ENCODE assay signal across 23 cellular contexts in the genomic region with DNA sequence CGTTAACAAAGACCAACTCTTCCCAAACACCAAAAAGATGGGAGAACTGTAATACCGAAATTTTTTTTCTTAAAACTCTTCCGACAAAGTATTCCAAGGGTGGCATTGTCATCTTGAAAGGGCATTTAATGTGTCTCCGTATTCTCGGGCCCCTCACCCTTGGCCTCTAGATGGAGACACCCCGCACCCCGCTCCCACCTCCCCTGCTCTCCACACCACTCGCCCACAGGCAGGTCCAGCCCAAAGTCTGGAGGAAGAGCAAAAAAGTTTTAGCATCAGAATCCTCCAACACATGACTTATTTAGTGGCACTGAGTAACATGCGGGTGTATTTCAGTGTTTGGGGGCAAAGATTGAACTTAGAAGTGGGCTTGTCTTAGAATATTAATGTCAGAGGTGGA. TPM values are rescaled to one million over a fixed set of nuclear protein-coding genes. Genes with fewer than 3 reads are reported as not detected.
DNase-seq lines count a peak whose midpoint lies in the region; ATAC-seq lines count a peak whose summit lies in the region.
"Had no signal": no experiment of that assay in that cellular context is flagged by ENCODE, and none has a peak within 500 bp of the region (broad histone marks: within the 10 kb centered on the region; RNA-seq: fewer than 3 reads in every experiment).

No MANE protein-coding gene starts in this region.

- intact Hi-C loops in cardiac septum (cut with DNase I): loop anchor here (5.0 kb wide), 1 partner anchor 662 kb away; no protein-coding TSS in a partner anchor
- intact Hi-C loops in right cardiac atrium (cut with DNase I): loop anchor here in 1 of 4 donors (5.0 to 10.0 kb wide), 3 partner anchors 207 to 740 kb away; no protein-coding TSS in a partner anchor

- DNase-seq in cardiac septum (ENCODE audit: low spot score) (peak; percentile 47), right cardiac atrium (no peak), H7 (peak; percentile 73), ecto neural progenitor cell (ENCODE audit: low spot score) (peak; percentile 35), NCI-H1930 (lab: John Stamatoyannopoulos, UW) (no peak), SJCRH30 (no peak), HK-2 (ENCODE audit: unreplicated experiment) (no peak)
- DNase-seq: 8988T; ACHN; AML-193; BE2C; CD4-positive, alpha-beta T cell; CD8-positive, alpha-beta memory T cell; DMS 273 treated with DMSO at 0.1 percent for 48 hours; DMS79; EL; GDM1; GM23248 had no signal

- H3K27me3 ChIP-seq in right cardiac atrium (ENCODE audit: control insufficient read depth, insufficient read depth) (no peaks in the 10 kb centered on the region), H7 (ENCODE audit: control insufficient read depth, insufficient read depth, low read length) (no peaks in the 10 kb centered on the region; the same call in 1 of the 2 replicates), SJCRH30 (peaks cover 8% of the 10 kb centered on the region; the same call in 1 of the 2 replicates)
- H3K27me3 ChIP-seq: BLaER1 treated with 17β-estradiol and CSF1 and Interleukin-3, amounts not matched to agents 10 nM and 100 nM had no signal

- no peaks in the 10 kb centered on the region for H3K9me3 ChIP-seq in right cardiac atrium (ENCODE audit: control insufficient read depth, low read length)
- H3K9me3 ChIP-seq in SJCRH30 (replicated peaks): no peaks in the 10 kb centered on the region
- H3K9me3 ChIP-seq: A549; BE2C; BLaER1 treated with 17β-estradiol and CSF1 and Interleukin-3, amounts not matched to agents 10 nM and 100 nM had no signal

- no peak overlapping the region for H3K27ac ChIP-seq in right cardiac atrium (ENCODE audit: low read length)
- no peak overlapping the region for H3K27ac ChIP-seq in SJCRH30
- H3K27ac ChIP-seq: A549; BLaER1 treated with 17β-estradiol and CSF1 and Interleukin-3, amounts not matched to agents 10 nM and 100 nM; GM23248 had no signal

- H3K4me1 ChIP-seq in right cardiac atrium (ENCODE audit: control insufficient read depth, insufficient read depth, low read length): no peaks in the 10 kb centered on the region
- H3K4me1 ChIP-seq in SJCRH30: no peaks in the 10 kb centered on the region
- H3K4me1 ChIP-seq: A549, BE2C had no signal

- no peak overlapping the region for H3K4me3 ChIP-seq in right cardiac atrium (ENCODE audit: low read length)
- no peak overlapping the region for H3K4me3 ChIP-seq in H7 (ENCODE audit: insufficient read depth, low read depth, low read length)
- no peak overlapping the region for H3K4me3 ChIP-seq in SJCRH30
- H3K4me3 ChIP-seq: A549; BLaER1 treated with 17β-estradiol and CSF1 and Interleukin-3, amounts not matched to agents 10 nM and 100 nM; GM12878; GM23248 had no signal

- no peak for ATAC-seq in right cardiac atrium
- ATAC-seq: A549, GM12878, HCT116 had no signal

- 76% methylated on average over 9 of the region's 9 CpGs for WGBS in right cardiac atrium

- H3K36me3 ChIP-seq in H7 (replicated peaks; ENCODE audit: control insufficient read depth, insufficient read depth, low read length) (no peaks in the 10 kb centered on the region), SJCRH30 (no peaks in the 10 kb centered on the region)
- H3K36me3 ChIP-seq: BE2C; BLaER1 treated with 17β-estradiol and CSF1 and Interleukin-3, amounts not matched to agents 10 nM and 100 nM had no signal

RNA-seq across cellular contexts. Expression of a gene that starts 20.7 kb away (rescaled TPM):
- total RNA-seq in cardiac septum: not detected
- total RNA-seq in right cardiac atrium: not detected
- not detected for polyA plus RNA-seq in right cardiac atrium
- not detected in 2 replicates for total RNA-seq in H7 (2014; rRNA removed; shearing (Covaris generic))
- not detected in 2 replicates for total RNA-seq in SJCRH30 (2014; rRNA removed; shearing (Covaris generic))
- total RNA-seq: CD4-positive, alpha-beta T cell; CD8-positive, alpha-beta memory T cell; GM12878; GM23248 had no signal
- polyA plus RNA-seq: A549; CD14-positive monocyte; CD8-positive, alpha-beta memory T cell; GM12878; GM23248 had no signal

Comparison
In these comparisons a context has a peak if more than half of its experiments do, and no peak if none do; other contexts are left out.
1. DNase-seq: peak in cardiac septum (single experiment), H7 (single experiment) and ecto neural progenitor cell (single experiment); none in right cardiac atrium (0 of 3), NCI-H1930 (0 of 2), SJCRH30 (0 of 2) and HK-2 (single experiment).